25 cellular contexts compared by ENCODE assay signal in the genomic region with DNA sequence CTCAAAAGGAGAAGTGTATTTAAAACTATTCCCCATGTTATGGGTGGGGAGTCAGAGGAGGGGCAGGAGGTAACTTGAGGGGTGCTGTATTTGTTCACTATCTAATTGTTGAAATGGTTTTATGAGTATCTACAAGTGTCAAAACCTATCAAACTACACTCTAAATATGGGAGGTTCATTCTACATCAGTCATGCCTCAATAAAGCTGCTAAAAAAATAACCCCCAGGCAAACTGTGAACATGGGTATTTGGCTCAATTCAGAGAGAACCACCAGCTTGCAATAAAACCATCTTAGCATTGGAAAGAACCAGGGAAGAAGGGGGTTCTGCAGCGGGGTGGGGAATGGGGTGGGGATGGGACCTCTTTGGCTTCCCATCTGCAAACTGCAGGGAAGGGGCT.
"Had no signal": no experiment of that assay in that cellular context is flagged by ENCODE, and none has a peak within 500 bp of the region (broad histone marks: within the 10 kb centered on the region; RNA-seq: fewer than 3 reads in every experiment).

No MANE protein-coding gene starts in this region.

- FAIRE-seq: endothelial cell of umbilical vein, pancreas, small intestine had no signal

- H3K36me3 ChIP-seq: adrenal gland, ascending aorta, heart right ventricle, pancreas, prostate gland, sigmoid colon, upper lobe of left lung, vagina had no signal

- DNase-seq: activated CD4-positive, alpha-beta T cell treated with anti-CD3 and anti-CD28 coated beads for 4 hours; activated CD4-positive, alpha-beta T cell treated with anti-CD3 and anti-CD28 coated beads, Interleukin-2, amount 50 U/mL, for 48 hours; activated CD8-positive, alpha-beta memory T cell treated with anti-CD3 and anti-CD28 coated beads for 24 hours; activated effector memory CD4-positive, alpha-beta T cell treated with anti-CD3 and anti-CD28 coated beads, Interleukin-2, amount 50 U/mL, for 16 hours; activated naive CD4-positive, alpha-beta T cell treated with anti-CD3 and anti-CD28 coated beads for 36 hours; activated naive CD8-positive, alpha-beta T cell treated with anti-CD3 and anti-CD28 coated beads for 36 hours; adrenal gland; cortex of kidney; foreskin fibroblast; heart right ventricle; pancreas; sigmoid colon; stimulated activated CD4-positive, alpha-beta T cell treated with anti-CD3 and anti-CD28 coated beads, Interleukin-4, amount 100 ng/mL, for 24 hours; T-cell; upper lobe of left lung had no signal

- H3K27me3 ChIP-seq: adrenal gland, ascending aorta, pancreas, upper lobe of left lung, vagina had no signal

- H3K36me3 Mint-ChIP-seq: activated naive CD8-positive, alpha-beta T cell treated with anti-CD3 and anti-CD28 coated beads for 36 hours; brain; stimulated activated effector memory CD8-positive, alpha-beta T cell treated with anti-CD3 and anti-CD28 coated beads, Interleukin-12 subunit alpha, Interleukin-12 subunit beta, amount 100 ng/mL, for 72 hours; T-cell had no signal

- H3K4me1 ChIP-seq: ascending aorta, pancreas, prostate gland, sigmoid colon had no signal

- H3K4me1 Mint-ChIP-seq: activated naive CD8-positive, alpha-beta T cell treated with anti-CD3 and anti-CD28 coated beads for 36 hours; stimulated activated effector memory CD8-positive, alpha-beta T cell treated with anti-CD3 and anti-CD28 coated beads, Interleukin-12 subunit alpha, Interleukin-12 subunit beta, amount 100 ng/mL, for 72 hours; T-cell had no signal

- H3K27ac ChIP-seq: adrenal gland, ascending aorta, heart right ventricle, pancreas, prostate gland, sigmoid colon, upper lobe of left lung had no signal

- H3K9me3 ChIP-seq: adrenal gland, ascending aorta, heart right ventricle, pancreas, prostate gland, sigmoid colon, upper lobe of left lung, vagina had no signal

- H3K4me3 ChIP-seq: adrenal gland, ascending aorta, heart right ventricle, pancreas, prostate gland, sigmoid colon, upper lobe of left lung, vagina had no signal

- H3K9me3 Mint-ChIP-seq: activated naive CD4-positive, alpha-beta T cell treated with anti-CD3 and anti-CD28 coated beads for 36 hours; activated naive CD8-positive, alpha-beta T cell treated with anti-CD3 and anti-CD28 coated beads for 36 hours; activated T-helper 1 cell treated with anti-CD3 and anti-CD28 coated beads, Interleukin-12 subunit alpha, Interleukin-12 subunit beta, Interleukin-2, Interleukin-4 antibody, amounts not matched to agents 30 ng/mL and 10 ng/mL and 1 ng/mL, durations not matched to agents 14 hours and 24 hours and 36 hours; brain; stimulated activated effector memory CD8-positive, alpha-beta T cell treated with anti-CD3 and anti-CD28 coated beads, Interleukin-12 subunit alpha, Interleukin-12 subunit beta, amount 100 ng/mL, for 72 hours; stimulated activated naive CD8-positive, alpha-beta T cell treated with anti-CD3 and anti-CD28 coated beads, Interleukin-15, Interleukin-2, amounts not matched to agents 100 ng/mL and 50 ng/mL, for 24 hours; T-cell; T-helper 2 cell treated with Interferon-gamma antibody and Interleukin-4, amounts not matched to agents 5 μg/mL and 100 μg/mL, for 36 hours had no signal

- ATAC-seq: pancreas; stimulated activated effector memory CD8-positive, alpha-beta T cell treated with anti-CD3 and anti-CD28 coated beads, Interleukin-12 subunit alpha, Interleukin-12 subunit beta, amount 100 ng/mL, for 72 hours; T-cell had no signal

- H3K27ac Mint-ChIP-seq: activated naive CD4-positive, alpha-beta T cell treated with anti-CD3 and anti-CD28 coated beads for 36 hours; activated naive CD8-positive, alpha-beta T cell treated with anti-CD3 and anti-CD28 coated beads for 36 hours; activated T-helper 1 cell treated with anti-CD3 and anti-CD28 coated beads, Interleukin-12 subunit alpha, Interleukin-12 subunit beta, Interleukin-2, Interleukin-4 antibody, amounts not matched to agents 30 ng/mL and 10 ng/mL and 1 ng/mL, durations not matched to agents 14 hours and 24 hours and 36 hours; stimulated activated effector memory CD8-positive, alpha-beta T cell treated with anti-CD3 and anti-CD28 coated beads, Interleukin-12 subunit alpha, Interleukin-12 subunit beta, amount 100 ng/mL, for 72 hours; stimulated activated naive CD8-positive, alpha-beta T cell treated with anti-CD3 and anti-CD28 coated beads, Interleukin-15, Interleukin-2, amounts not matched to agents 100 ng/mL and 50 ng/mL, for 24 hours; T-cell; T-helper 2 cell treated with Interferon-gamma antibody and Interleukin-4, amounts not matched to agents 5 μg/mL and 100 μg/mL, for 36 hours had no signal

- H3K4me3 Mint-ChIP-seq: activated naive CD4-positive, alpha-beta T cell treated with anti-CD3 and anti-CD28 coated beads for 36 hours; activated naive CD8-positive, alpha-beta T cell treated with anti-CD3 and anti-CD28 coated beads for 36 hours; activated T-helper 1 cell treated with anti-CD3 and anti-CD28 coated beads, Interleukin-12 subunit alpha, Interleukin-12 subunit beta, Interleukin-2, Interleukin-4 antibody, amounts not matched to agents 30 ng/mL and 10 ng/mL and 1 ng/mL, durations not matched to agents 14 hours and 24 hours and 36 hours; brain; stimulated activated effector memory CD8-positive, alpha-beta T cell treated with anti-CD3 and anti-CD28 coated beads, Interleukin-12 subunit alpha, Interleukin-12 subunit beta, amount 100 ng/mL, for 72 hours; stimulated activated naive CD8-positive, alpha-beta T cell treated with anti-CD3 and anti-CD28 coated beads, Interleukin-15, Interleukin-2, amounts not matched to agents 100 ng/mL and 50 ng/mL, for 24 hours; T-cell; T-helper 2 cell treated with Interferon-gamma antibody and Interleukin-4, amounts not matched to agents 5 μg/mL and 100 μg/mL, for 36 hours had no signal
